8 cellular contexts compared by ENCODE assay signal in genomic region chr20:57772349-57772964, GRCh38.
DNase-seq lines count a peak whose midpoint lies in the region; ATAC-seq, FAIRE-seq and TF ChIP-seq lines count a peak whose summit lies in the region.

No MANE protein-coding gene starts in this region.

- H3K9me3 ChIP-seq in DND-41 (ENCODE audit: insufficient read depth, low read length, severe bottlenecking) (no peaks in the 10 kb centered on the region), MG63 (no peaks in the 10 kb centered on the region), GM12878 (replicated peaks; ENCODE audit: control insufficient read depth, insufficient read depth, low read length) (no peaks in the 10 kb centered on the region), kidney (ENCODE audit: control insufficient read depth in 1 of 2, low read length in 2 of 2) (no peaks in the 10 kb centered on the region)

- CTCF ChIA-PET in GM12878 (lab: Yijun Ruan, JAX), result interaction anchor here (1.0 kb wide), 1 partner anchor 408 kb away, joined by 3 read pairs; no protein-coding TSS in a partner anchor

- TF ChIP-seq RAD21 in GM12878 (IDR thresholded peaks at IDR 0.05; ENCODE audit: insufficient read depth, low read depth, low read length), result no peak

- no TSS peak for BruUV-seq in GM12878 (replicated peaks; lab: Mats Ljungman, UMichigan)

- no peaks in the 10 kb centered on the region for H3K36me3 Mint-ChIP-seq in neural crest cell (ENCODE audit: low read depth)

- peaks cover 18% of the 10 kb centered on the region for H3K27me3 ChIP-seq in DND-41 (ENCODE audit: insufficient read depth, low read length, poor library complexity)
- peaks cover 5% of the 10 kb centered on the region for H3K27me3 ChIP-seq in MG63
- H3K27me3 ChIP-seq in GM12878 (replicated peaks in 1 of 2; ENCODE audit: control insufficient read depth in 2 of 2, insufficient read depth in 2 of 2, low read length in 1 of 2), result no peaks in the 10 kb centered on the region

- H3K4me2 ChIP-seq in DND-41 (ENCODE audit: insufficient read depth, low read length), result no peak overlapping the region
- H3K4me2 ChIP-seq in GM12878 (ENCODE audit: control insufficient read depth, insufficient read depth), result no peak overlapping the region

- peak; percentile 50; the same call in 2 of the 3 replicates for ATAC-seq in DND-41 (ENCODE audit: insufficient read depth, low read depth)
- peak; percentile 21 for ATAC-seq in GM12878
- ATAC-seq in HG02759 (IDR thresholded peaks at IDR 0.05; ENCODE audit: unreplicated experiment), result no peak
- no peak for ATAC-seq in omental fat pad (ENCODE audit: low FRiP score)
- no peak for ATAC-seq in GM19463 (IDR thresholded peaks at IDR 0.05; ENCODE audit: unreplicated experiment)

- H3K4me3 ChIP-seq in DND-41 (ENCODE audit: low read depth in 1 of 2, low read length in 2 of 2) (no peak overlapping the region), MG63 (no peak overlapping the region), GM12878 (no peak overlapping the region), kidney (ENCODE audit: low read length in 2 of 2) (no peak overlapping the region)

- peaks cover 17% of the 10 kb centered on the region for H3K27me3 Mint-ChIP-seq in neural crest cell (ENCODE audit: low read depth)

- TF ChIP-seq POLR2A in GM12878 (IDR thresholded peaks at IDR 0.05; ENCODE audit: low read depth, low read length), result no peak

- RAD21 ChIA-PET in GM12878 (lab: Charles Lee; ENCODE audit: unreplicated experiment), result interaction anchor here (1.4 kb wide), 1 partner anchor 92 kb away, joined by 3 read pairs; no protein-coding TSS in a partner anchor

- no peaks in the 10 kb centered on the region for H3K36me3 ChIP-seq in DND-41 (ENCODE audit: insufficient read depth, low read length)
- no peaks in the 10 kb centered on the region for H3K36me3 ChIP-seq in MG63
- H3K36me3 ChIP-seq in GM12878 (ENCODE audit: control insufficient read depth in 2 of 2, insufficient read depth in 2 of 2, low read length in 1 of 2), result no peaks in the 10 kb centered on the region
- no peaks in the 10 kb centered on the region for H3K36me3 ChIP-seq in kidney (ENCODE audit: control insufficient read depth in 1 of 2, insufficient read depth in 2 of 2, low read length in 2 of 2)

- in situ Hi-C loops in GM12878 (cut with MboI), result no loop called here

- H3K79me2 ChIP-seq in DND-41 (ENCODE audit: insufficient read depth, low read length) (no peaks in the 10 kb centered on the region), GM12878 (ENCODE audit: control insufficient read depth, insufficient read depth, low read length) (no peaks in the 10 kb centered on the region)

- DNase-seq in DND-41 (peak; percentile 34), MG63 (peak; percentile 76), GM12878 (ENCODE audit: low read depth, low spot score) (no peak), neural crest cell (ENCODE audit: low read depth, low spot score) (no peak), kidney (no peak), omental fat pad (ENCODE audit: low spot score) (no peak)

- POLR2A ChIA-PET in GM12878 (lab: Charles Lee), result no interaction called here

- H3K4me1 Mint-ChIP-seq in neural crest cell, result peaks cover 16% of the 10 kb centered on the region

- H2AFZ ChIP-seq in DND-41 (ENCODE audit: low read depth, low read length), result no peak overlapping the region
- H2AFZ ChIP-seq in GM12878 (ENCODE audit: control insufficient read depth, low read depth, low read length), result no peak overlapping the region

- intact Hi-C loops in GM12878 (cut with micrococcal nuclease; ENCODE audit: unreplicated experiment) (no loop called here), kidney (cut with DNase I) (no loop called here)

- H3K4me3 Mint-ChIP-seq in neural crest cell, result no peak overlapping the region

- H3K27ac ChIP-seq in DND-41 (ENCODE audit: low read length) (no peak overlapping the region), GM12878 (ENCODE audit: control insufficient read depth, insufficient read depth) (no peak overlapping the region), kidney (ENCODE audit: low read depth in 2 of 2, low read length in 2 of 2) (no peak overlapping the region)

- H4K20me1 ChIP-seq in DND-41 (ENCODE audit: insufficient read depth, low read length) (no peaks in the 10 kb centered on the region), GM12878 (ENCODE audit: control insufficient read depth, insufficient read depth) (no peaks in the 10 kb centered on the region)

- WGBS in GM12878 (ENCODE audit: insufficient coverage, insufficient replicate concordance, low lambda C conversion rate, missing lambda C conversion rate), result 58% methylated on average over 15 of the region's 15 CpGs

- H3K27ac Mint-ChIP-seq in neural crest cell (ENCODE audit: unreplicated experiment), result peak overlapping the region; percentile 85

- FAIRE-seq in GM12878 (lab: Jason Lieb, UNC) (peak; percentile 23), kidney (lab: Jason Lieb, UNC) (no peak)

- H3K9me3 Mint-ChIP-seq in neural crest cell, result no peaks in the 10 kb centered on the region

- no peaks in the 10 kb centered on the region for H3K4me1 ChIP-seq in DND-41 (ENCODE audit: insufficient read depth, low read length)
- H3K4me1 ChIP-seq in GM12878 (ENCODE audit: control insufficient read depth, insufficient read depth, low read length), result no peaks in the 10 kb centered on the region
- no peaks in the 10 kb centered on the region for H3K4me1 ChIP-seq in kidney (ENCODE audit: control insufficient read depth in 1 of 2, insufficient read depth in 1 of 2, low read depth in 1 of 2, low read length in 2 of 2)

- H3K9ac ChIP-seq in DND-41 (ENCODE audit: low read depth, low read length), result no peak overlapping the region
- no peak overlapping the region for H3K9ac ChIP-seq in GM12878 (ENCODE audit: control insufficient read depth, insufficient read depth, low read length)
- H3K9ac ChIP-seq in kidney (ENCODE audit: low read length in 2 of 2), result no peak overlapping the region

- TF ChIP-seq EP300 in GM12878 (IDR thresholded peaks at IDR 0.05; ENCODE audit: borderline replicate concordance in 1 of 2, control insufficient read depth in 1 of 2, low read depth in 2 of 2, low read length in 2 of 2), result no peak

- no peak for TF ChIP-seq CTCF in DND-41 (IDR thresholded peaks at IDR 0.05; ENCODE audit: borderline replicate concordance, extremely low read depth, low read length, poor library complexity, severe bottlenecking)
- no peak for TF ChIP-seq CTCF in GM12878 (IDR thresholded peaks at IDR 0.05 in 2 of 3, conservative IDR thresholded peaks at IDR 0.05 in 1 of 3; ENCODE audit: control insufficient read depth in 2 of 3, extremely low read depth in 1 of 3, insufficient read depth in 1 of 3, low read depth in 3 of 3, low read length in 3 of 3)
- no peak for TF ChIP-seq CTCF in neural crest cell (conservative IDR thresholded peaks at IDR 0.05)
- no peak for TF ChIP-seq CTCF in kidney (IDR thresholded peaks at IDR 0.05; ENCODE audit: borderline replicate concordance, extremely low read depth, insufficient read depth)
- no peak for TF ChIP-seq CTCF in omental fat pad (IDR thresholded peaks at IDR 0.05)

- SMC1A ChIA-PET in GM12878 (lab: Charles Lee; ENCODE audit: uncharacterized antibody, unreplicated experiment), result interaction anchor here (0.7 to 1.3 kb wide), 2 partner anchors 12 to 93 kb away, joined by 3 read pairs; no protein-coding TSS in a partner anchor

TF ChIP-seq in GM12878, 131 proteins besides CTCF, POLR2A, EP300 and RAD21:
- TF ChIP-seq ETV6 (conservative IDR thresholded peaks at IDR 0.05 in 1 of 2, IDR thresholded peaks at IDR 0.05 in 1 of 2; ENCODE audit: borderline replicate concordance in 1 of 2, low read depth in 1 of 2) (0 out of 4 replicates have a peak, but pooled peaks of 1 of the 2 experiments have one; percentile 64), SP1 (IDR thresholded peaks at IDR 0.05; ENCODE audit: low read depth, low read length) (no peak)
TF ChIP-seq in GM12878: peak in this region for 1.

Comparison
In these comparisons a context has a peak if more than half of its experiments do, and no peak if none do; other contexts are left out.
1. ATAC-seq: peak in DND-41 (single experiment) and GM12878 (single experiment); none in HG02759 (single experiment), omental fat pad (single experiment) and GM19463 (single experiment).
2. DNase-seq: peak in DND-41 (single experiment) and MG63 (single experiment); none in GM12878 (single experiment), neural crest cell (single experiment), kidney (single experiment) and omental fat pad (single experiment).